1 cellular context compared by ENCODE assay signal in the genomic region with DNA sequence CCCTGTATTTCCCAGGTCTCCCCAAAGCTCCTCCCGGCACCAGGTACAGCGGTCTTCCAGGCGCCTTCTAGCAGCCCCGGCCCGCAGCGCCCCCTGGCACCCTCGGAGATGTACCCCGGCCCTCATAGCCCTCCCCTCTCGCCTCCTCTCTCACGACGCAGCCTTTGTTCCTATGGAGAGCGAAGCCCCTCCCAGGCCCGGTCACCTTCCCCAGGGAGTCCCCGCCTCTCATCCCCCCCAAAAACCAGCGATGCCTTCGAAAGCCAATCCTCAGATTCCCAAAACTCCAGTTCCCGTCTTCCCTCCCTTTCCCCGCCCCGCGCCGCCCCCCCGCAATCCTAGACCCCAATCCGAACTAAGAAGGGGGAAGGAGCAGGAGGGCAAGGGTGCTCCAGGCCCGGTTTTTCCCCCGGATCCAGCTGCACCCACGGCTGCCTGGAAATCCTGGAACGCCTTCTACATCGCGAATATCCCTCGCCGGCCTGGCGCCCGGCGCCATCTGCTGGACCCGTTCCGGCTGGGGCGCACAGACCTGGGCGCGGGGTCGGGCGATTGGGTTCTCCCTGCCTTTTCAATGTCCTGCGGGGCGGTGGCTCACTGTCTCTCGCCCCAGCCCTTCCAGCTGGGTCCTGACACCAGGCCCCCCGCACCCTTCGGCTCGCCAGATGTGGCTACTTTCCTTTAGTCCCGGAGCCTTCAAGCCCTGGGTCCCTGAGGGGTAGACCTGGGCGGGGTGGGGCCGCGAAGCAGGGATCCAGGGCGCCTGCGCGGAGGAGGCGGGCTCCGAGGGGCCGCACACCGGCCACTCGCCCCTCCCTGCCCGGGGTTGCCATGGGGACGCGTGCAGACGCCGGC.
TF ChIP-seq lines count a peak whose summit lies in the region.

A gene with protein sequence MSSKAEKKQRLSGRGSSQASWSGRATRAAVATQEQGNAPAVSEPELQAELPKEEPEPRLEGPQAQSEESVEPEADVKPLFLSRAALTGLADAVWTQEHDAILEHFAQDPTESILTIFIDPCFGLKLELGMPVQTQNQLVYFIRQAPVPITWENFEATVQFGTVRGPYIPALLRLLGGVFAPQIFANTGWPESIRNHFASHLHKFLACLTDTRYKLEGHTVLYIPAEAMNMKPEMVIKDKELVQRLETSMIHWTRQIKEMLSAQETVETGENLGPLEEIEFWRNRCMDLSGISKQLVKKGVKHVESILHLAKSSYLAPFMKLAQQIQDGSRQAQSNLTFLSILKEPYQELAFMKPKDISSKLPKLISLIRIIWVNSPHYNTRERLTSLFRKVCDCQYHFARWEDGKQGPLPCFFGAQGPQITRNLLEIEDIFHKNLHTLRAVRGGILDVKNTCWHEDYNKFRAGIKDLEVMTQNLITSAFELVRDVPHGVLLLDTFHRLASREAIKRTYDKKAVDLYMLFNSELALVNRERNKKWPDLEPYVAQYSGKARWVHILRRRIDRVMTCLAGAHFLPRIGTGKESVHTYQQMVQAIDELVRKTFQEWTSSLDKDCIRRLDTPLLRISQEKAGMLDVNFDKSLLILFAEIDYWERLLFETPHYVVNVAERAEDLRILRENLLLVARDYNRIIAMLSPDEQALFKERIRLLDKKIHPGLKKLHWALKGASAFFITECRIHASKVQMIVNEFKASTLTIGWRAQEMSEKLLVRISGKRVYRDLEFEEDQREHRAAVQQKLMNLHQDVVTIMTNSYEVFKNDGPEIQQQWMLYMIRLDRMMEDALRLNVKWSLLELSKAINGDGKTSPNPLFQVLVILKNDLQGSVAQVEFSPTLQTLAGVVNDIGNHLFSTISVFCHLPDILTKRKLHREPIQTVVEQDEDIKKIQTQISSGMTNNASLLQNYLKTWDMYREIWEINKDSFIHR (N-terminal part only) (plus strand): TSS at position 844 of the 855 bp plus-strand sequence. CDS start 1,991 bp downstream, outside the sequence.

TF ChIP-seq in HepG2, 621 proteins besides CTCF, POLR2A, EP300 and RAD21 (continued from another document and continues in another):
- TF ChIP-seq, protein P1, sequence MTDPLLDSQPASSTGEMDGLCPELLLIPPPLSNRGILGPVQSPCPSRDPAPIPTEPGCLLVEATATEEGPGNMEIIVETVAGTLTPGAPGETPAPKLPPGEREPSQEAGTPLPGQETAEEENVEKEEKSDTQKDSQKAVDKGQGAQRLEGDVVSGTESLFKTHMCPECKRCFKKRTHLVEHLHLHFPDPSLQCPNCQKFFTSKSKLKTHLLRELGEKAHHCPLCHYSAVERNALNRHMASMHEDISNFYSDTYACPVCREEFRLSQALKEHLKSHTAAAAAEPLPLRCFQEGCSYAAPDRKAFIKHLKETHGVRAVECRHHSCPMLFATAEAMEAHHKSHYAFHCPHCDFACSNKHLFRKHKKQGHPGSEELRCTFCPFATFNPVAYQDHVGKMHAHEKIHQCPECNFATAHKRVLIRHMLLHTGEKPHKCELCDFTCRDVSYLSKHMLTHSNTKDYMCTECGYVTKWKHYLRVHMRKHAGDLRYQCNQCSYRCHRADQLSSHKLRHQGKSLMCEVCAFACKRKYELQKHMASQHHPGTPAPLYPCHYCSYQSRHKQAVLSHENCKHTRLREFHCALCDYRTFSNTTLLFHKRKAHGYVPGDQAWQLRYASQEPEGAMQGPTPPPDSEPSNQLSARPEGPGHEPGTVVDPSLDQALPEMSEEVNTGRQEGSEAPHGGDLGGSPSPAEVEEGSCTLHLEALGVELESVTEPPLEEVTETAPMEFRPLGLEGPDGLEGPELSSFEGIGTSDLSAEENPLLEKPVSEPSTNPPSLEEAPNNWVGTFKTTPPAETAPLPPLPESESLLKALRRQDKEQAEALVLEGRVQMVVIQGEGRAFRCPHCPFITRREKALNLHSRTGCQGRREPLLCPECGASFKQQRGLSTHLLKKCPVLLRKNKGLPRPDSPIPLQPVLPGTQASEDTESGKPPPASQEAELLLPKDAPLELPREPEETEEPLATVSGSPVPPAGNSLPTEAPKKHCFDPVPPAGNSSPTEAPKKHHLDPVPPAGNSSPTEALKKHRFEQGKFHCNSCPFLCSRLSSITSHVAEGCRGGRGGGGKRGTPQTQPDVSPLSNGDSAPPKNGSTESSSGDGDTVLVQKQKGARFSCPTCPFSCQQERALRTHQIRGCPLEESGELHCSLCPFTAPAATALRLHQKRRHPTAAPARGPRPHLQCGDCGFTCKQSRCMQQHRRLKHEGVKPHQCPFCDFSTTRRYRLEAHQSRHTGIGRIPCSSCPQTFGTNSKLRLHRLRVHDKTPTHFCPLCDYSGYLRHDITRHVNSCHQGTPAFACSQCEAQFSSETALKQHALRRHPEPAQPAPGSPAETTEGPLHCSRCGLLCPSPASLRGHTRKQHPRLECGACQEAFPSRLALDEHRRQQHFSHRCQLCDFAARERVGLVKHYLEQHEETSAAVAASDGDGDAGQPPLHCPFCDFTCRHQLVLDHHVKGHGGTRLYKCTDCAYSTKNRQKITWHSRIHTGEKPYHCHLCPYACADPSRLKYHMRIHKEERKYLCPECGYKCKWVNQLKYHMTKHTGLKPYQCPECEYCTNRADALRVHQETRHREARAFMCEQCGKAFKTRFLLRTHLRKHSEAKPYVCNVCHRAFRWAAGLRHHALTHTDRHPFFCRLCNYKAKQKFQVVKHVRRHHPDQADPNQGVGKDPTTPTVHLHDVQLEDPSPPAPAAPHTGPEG (CRISPR knock-in tag; IDR thresholded peaks at IDR 0.05): no peak
- TF ChIP-seq RFX3 (CRISPR knock-in tag; IDR thresholded peaks at IDR 0.05): peak; percentile 92
- TF ChIP-seq, protein P2, sequence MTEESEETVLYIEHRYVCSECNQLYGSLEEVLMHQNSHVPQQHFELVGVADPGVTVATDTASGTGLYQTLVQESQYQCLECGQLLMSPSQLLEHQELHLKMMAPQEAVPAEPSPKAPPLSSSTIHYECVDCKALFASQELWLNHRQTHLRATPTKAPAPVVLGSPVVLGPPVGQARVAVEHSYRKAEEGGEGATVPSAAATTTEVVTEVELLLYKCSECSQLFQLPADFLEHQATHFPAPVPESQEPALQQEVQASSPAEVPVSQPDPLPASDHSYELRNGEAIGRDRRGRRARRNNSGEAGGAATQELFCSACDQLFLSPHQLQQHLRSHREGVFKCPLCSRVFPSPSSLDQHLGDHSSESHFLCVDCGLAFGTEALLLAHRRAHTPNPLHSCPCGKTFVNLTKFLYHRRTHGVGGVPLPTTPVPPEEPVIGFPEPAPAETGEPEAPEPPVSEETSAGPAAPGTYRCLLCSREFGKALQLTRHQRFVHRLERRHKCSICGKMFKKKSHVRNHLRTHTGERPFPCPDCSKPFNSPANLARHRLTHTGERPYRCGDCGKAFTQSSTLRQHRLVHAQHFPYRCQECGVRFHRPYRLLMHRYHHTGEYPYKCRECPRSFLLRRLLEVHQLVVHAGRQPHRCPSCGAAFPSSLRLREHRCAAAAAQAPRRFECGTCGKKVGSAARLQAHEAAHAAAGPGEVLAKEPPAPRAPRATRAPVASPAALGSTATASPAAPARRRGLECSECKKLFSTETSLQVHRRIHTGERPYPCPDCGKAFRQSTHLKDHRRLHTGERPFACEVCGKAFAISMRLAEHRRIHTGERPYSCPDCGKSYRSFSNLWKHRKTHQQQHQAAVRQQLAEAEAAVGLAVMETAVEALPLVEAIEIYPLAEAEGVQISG (CRISPR knock-in tag; IDR thresholded peaks at IDR 0.05): peak; percentile 75
- TF ChIP-seq, protein P3, sequence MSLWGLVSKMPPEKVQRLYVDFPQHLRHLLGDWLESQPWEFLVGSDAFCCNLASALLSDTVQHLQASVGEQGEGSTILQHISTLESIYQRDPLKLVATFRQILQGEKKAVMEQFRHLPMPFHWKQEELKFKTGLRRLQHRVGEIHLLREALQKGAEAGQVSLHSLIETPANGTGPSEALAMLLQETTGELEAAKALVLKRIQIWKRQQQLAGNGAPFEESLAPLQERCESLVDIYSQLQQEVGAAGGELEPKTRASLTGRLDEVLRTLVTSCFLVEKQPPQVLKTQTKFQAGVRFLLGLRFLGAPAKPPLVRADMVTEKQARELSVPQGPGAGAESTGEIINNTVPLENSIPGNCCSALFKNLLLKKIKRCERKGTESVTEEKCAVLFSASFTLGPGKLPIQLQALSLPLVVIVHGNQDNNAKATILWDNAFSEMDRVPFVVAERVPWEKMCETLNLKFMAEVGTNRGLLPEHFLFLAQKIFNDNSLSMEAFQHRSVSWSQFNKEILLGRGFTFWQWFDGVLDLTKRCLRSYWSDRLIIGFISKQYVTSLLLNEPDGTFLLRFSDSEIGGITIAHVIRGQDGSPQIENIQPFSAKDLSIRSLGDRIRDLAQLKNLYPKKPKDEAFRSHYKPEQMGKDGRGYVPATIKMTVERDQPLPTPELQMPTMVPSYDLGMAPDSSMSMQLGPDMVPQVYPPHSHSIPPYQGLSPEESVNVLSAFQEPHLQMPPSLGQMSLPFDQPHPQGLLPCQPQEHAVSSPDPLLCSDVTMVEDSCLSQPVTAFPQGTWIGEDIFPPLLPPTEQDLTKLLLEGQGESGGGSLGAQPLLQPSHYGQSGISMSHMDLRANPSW (CRISPR knock-in tag; IDR thresholded peaks at IDR 0.05; ENCODE audit: borderline replicate concordance): no peak
- TF ChIP-seq, protein P4, sequence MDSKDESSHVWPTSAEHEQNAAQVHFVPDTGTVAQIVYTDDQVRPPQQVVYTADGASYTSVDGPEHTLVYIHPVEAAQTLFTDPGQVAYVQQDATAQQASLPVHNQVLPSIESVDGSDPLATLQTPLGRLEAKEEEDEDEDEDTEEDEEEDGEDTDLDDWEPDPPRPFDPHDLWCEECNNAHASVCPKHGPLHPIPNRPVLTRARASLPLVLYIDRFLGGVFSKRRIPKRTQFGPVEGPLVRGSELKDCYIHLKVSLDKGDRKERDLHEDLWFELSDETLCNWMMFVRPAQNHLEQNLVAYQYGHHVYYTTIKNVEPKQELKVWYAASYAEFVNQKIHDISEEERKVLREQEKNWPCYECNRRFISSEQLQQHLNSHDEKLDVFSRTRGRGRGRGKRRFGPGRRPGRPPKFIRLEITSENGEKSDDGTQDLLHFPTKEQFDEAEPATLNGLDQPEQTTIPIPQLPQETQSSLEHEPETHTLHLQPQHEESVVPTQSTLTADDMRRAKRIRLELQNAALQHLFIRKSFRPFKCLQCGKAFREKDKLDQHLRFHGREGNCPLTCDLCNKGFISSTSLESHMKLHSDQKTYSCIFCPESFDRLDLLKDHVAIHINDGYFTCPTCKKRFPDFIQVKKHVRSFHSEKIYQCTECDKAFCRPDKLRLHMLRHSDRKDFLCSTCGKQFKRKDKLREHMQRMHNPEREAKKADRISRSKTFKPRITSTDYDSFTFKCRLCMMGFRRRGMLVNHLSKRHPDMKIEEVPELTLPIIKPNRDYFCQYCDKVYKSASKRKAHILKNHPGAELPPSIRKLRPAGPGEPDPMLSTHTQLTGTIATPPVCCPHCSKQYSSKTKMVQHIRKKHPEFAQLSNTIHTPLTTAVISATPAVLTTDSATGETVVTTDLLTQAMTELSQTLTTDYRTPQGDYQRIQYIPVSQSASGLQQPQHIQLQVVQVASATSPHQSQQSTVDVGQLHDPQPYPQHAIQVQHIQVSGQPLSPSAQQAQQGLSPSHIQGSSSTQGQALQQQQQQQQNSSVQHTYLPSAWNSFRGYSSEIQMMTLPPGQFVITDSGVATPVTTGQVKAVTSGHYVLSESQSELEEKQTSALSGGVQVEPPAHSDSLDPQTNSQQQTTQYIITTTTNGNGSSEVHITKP (CRISPR knock-in tag; IDR thresholded peaks at IDR 0.05; ENCODE audit: low read depth): peak; percentile 50; the same call in 1 of the 2 replicates
- no peak for TF ChIP-seq ZNF75D (CRISPR knock-in tag; IDR thresholded peaks at IDR 0.05; ENCODE audit: borderline replicate concordance)
- TF ChIP-seq, protein P5, sequence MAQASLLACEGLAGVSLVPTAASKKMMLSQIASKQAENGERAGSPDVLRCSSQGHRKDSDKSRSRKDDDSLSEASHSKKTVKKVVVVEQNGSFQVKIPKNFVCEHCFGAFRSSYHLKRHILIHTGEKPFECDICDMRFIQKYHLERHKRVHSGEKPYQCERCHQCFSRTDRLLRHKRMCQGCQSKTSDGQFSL (CRISPR knock-in tag; IDR thresholded peaks at IDR 0.05): peak; percentile 50; the same call in 1 of the 2 replicates
- TF ChIP-seq MXI1 (IDR thresholded peaks at IDR 0.05; ENCODE audit: borderline replicate concordance, low read depth, low read length): no peak
- TF ChIP-seq, protein P6, sequence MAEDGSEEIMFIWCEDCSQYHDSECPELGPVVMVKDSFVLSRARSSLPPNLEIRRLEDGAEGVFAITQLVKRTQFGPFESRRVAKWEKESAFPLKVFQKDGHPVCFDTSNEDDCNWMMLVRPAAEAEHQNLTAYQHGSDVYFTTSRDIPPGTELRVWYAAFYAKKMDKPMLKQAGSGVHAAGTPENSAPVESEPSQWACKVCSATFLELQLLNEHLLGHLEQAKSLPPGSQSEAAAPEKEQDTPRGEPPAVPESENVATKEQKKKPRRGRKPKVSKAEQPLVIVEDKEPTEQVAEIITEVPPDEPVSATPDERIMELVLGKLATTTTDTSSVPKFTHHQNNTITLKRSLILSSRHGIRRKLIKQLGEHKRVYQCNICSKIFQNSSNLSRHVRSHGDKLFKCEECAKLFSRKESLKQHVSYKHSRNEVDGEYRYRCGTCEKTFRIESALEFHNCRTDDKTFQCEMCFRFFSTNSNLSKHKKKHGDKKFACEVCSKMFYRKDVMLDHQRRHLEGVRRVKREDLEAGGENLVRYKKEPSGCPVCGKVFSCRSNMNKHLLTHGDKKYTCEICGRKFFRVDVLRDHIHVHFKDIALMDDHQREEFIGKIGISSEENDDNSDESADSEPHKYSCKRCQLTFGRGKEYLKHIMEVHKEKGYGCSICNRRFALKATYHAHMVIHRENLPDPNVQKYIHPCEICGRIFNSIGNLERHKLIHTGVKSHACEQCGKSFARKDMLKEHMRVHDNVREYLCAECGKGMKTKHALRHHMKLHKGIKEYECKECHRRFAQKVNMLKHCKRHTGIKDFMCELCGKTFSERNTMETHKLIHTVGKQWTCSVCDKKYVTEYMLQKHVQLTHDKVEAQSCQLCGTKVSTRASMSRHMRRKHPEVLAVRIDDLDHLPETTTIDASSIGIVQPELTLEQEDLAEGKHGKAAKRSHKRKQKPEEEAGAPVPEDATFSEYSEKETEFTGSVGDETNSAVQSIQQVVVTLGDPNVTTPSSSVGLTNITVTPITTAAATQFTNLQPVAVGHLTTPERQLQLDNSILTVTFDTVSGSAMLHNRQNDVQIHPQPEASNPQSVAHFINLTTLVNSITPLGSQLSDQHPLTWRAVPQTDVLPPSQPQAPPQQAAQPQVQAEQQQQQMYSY (CRISPR knock-in tag; IDR thresholded peaks at IDR 0.05): peak; percentile 99
- TF ChIP-seq, protein P7, sequence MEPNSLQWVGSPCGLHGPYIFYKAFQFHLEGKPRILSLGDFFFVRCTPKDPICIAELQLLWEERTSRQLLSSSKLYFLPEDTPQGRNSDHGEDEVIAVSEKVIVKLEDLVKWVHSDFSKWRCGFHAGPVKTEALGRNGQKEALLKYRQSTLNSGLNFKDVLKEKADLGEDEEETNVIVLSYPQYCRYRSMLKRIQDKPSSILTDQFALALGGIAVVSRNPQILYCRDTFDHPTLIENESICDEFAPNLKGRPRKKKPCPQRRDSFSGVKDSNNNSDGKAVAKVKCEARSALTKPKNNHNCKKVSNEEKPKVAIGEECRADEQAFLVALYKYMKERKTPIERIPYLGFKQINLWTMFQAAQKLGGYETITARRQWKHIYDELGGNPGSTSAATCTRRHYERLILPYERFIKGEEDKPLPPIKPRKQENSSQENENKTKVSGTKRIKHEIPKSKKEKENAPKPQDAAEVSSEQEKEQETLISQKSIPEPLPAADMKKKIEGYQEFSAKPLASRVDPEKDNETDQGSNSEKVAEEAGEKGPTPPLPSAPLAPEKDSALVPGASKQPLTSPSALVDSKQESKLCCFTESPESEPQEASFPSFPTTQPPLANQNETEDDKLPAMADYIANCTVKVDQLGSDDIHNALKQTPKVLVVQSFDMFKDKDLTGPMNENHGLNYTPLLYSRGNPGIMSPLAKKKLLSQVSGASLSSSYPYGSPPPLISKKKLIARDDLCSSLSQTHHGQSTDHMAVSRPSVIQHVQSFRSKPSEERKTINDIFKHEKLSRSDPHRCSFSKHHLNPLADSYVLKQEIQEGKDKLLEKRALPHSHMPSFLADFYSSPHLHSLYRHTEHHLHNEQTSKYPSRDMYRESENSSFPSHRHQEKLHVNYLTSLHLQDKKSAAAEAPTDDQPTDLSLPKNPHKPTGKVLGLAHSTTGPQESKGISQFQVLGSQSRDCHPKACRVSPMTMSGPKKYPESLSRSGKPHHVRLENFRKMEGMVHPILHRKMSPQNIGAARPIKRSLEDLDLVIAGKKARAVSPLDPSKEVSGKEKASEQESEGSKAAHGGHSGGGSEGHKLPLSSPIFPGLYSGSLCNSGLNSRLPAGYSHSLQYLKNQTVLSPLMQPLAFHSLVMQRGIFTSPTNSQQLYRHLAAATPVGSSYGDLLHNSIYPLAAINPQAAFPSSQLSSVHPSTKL (CRISPR knock-in tag; IDR thresholded peaks at IDR 0.05): 0 out of 2 replicates have a peak, but pooled peaks have one; percentile 29
- 0 out of 2 replicates have a peak, but pooled peaks have one; percentile 37 for TF ChIP-seq ZMYM4 (CRISPR knock-in tag; IDR thresholded peaks at IDR 0.05)
